Comparison of ENCODE assay signal across 8 cellular contexts in genomic region chr1:61081637-61082335, GRCh38. TPM values are rescaled to one million over a fixed set of nuclear protein-coding genes. Genes with fewer than 3 reads are reported as not detected.
DNase-seq lines count a peak whose midpoint lies in the region; ATAC-seq, FAIRE-seq and TF ChIP-seq lines count a peak whose summit lies in the region.

No MANE protein-coding gene starts in this region.

- whole genome bisulfite sequencing in hepatocyte (ENCODE audit: low lambda C conversion rate, missing lambda C conversion rate): under 1% methylated on average over 23 of the region's 47 CpGs
- WGBS in psoas muscle, 3 donors: 0 to 3% (median 1%) methylated on average over 40 to 47 of the region's 47 CpGs

- H3K4me1 ChIP-seq in hepatocyte (ENCODE audit: insufficient read depth) (peaks cover 28% of the 10 kb centered on the region), psoas muscle (peaks cover 38% of the 10 kb centered on the region)

- ATAC-seq in Right ventricle myocardium inferior: no peak
- peak; percentile 13 for ATAC-seq in SK-N-SH treated with all-trans-retinoic acid at 6 μM for 48 hours
- ATAC-seq in psoas muscle: peak; percentile 5 to 15 (median 12)
- no peak for ATAC-seq in GM18519 (IDR thresholded peaks at IDR 0.05; ENCODE audit: low FRiP score, unreplicated experiment)

- DNase-seq in Right ventricle myocardium inferior (ENCODE audit: missing footprints) (peak; percentile 71), cardiac septum (ENCODE audit: low spot score) (no peak), amygdala (lab: John Stamatoyannopoulos, UW) (peak in 32 of 56 donors; percentile 20 to 82 (median 58)), hepatocyte (ENCODE audit: low spot score) (peak; percentile 61), psoas muscle (peak; percentile 54 to 66), GM19239 (ENCODE audit: insufficient read length, low spot score) (no peak)

- no peaks in the 10 kb centered on the region for H3K36me3 ChIP-seq in hepatocyte (replicated peaks; ENCODE audit: insufficient read depth, low read depth)
- H3K36me3 ChIP-seq in psoas muscle (ENCODE audit: insufficient read depth in 1 of 2, low read depth in 1 of 2): no peaks in the 10 kb centered on the region

- no peaks in the 10 kb centered on the region for H3K27me3 ChIP-seq in hepatocyte
- no peaks in the 10 kb centered on the region for H3K27me3 ChIP-seq in psoas muscle (ENCODE audit: insufficient read depth in 3 of 3, low read length in 2 of 3)

- peak overlapping the region; percentile 77 for H3K4me2 ChIP-seq in hepatocyte

- H3K4me3 ChIP-seq in hepatocyte (peak overlapping the region; percentile 63), psoas muscle (peak overlapping the region; percentile 90)

- intact Hi-C loops in Right ventricle myocardium inferior (cut with DNase I): loop anchor here (2.0 to 5.0 kb wide), 6 partner anchors 31 to 371 kb away; no protein-coding TSS in a partner anchor
- intact Hi-C loops in cardiac septum (cut with DNase I): loop anchor here (1.0 to 5.0 kb wide), 3 partner anchors 101 to 257 kb away; no protein-coding TSS in a partner anchor
- intact Hi-C loops in psoas muscle (cut with DNase I): loop anchor here (5.0 to 10.0 kb wide), 4 partner anchors 101 to 253 kb away; no protein-coding TSS in a partner anchor

- no peaks in the 10 kb centered on the region for H3K9me2 ChIP-seq in hepatocyte (replicated peaks; ENCODE audit: insufficient read depth)

- no peak for FAIRE-seq in GM19239 (lab: Jason Lieb, UNC)

- H4K20me1 ChIP-seq in hepatocyte (ENCODE audit: insufficient read depth, poor library complexity, severe bottlenecking): no peaks in the 10 kb centered on the region

- H2AFZ ChIP-seq in hepatocyte: peak overlapping the region; percentile 45

- H3K27ac ChIP-seq in hepatocyte (peak overlapping the region; percentile 84), psoas muscle (peak overlapping the region; percentile 97)

- H3K79me2 ChIP-seq in hepatocyte: peaks cover 37% of the 10 kb centered on the region

- H3K9me3 ChIP-seq in hepatocyte (ENCODE audit: low read depth) (no peaks in the 10 kb centered on the region), psoas muscle (no peaks in the 10 kb centered on the region)

- TF ChIP-seq CTCF in hepatocyte (IDR thresholded peaks at IDR 0.05; ENCODE audit: poor library complexity) (no peak), psoas muscle (IDR thresholded peaks at IDR 0.05) (no peak)

TF ChIP-seq in SK-N-SH treated with all-trans-retinoic acid at 6 μM for 48 hours, 23 proteins besides CTCF, POLR2A, EP300 and RAD21:
- TF ChIP-seq ZNF565 (CRISPR knock-in tag; conservative IDR thresholded peaks at IDR 0.05; ENCODE audit: low read depth) (no peak), ISL1 (CRISPR knock-in tag; IDR thresholded peaks at IDR 0.05) (no peak), ARNTL (CRISPR knock-in tag; IDR thresholded peaks at IDR 0.05; ENCODE audit: borderline replicate concordance, low read depth) (no peak), ZFP3 (CRISPR knock-in tag; IDR thresholded peaks at IDR 0.05) (no peak), PATZ1 (CRISPR knock-in tag; IDR thresholded peaks at IDR 0.05; ENCODE audit: borderline replicate concordance) (no peak), TCF4 (CRISPR knock-in tag; IDR thresholded peaks at IDR 0.05; ENCODE audit: borderline replicate concordance) (no peak), CSRNP3 (CRISPR knock-in tag; IDR thresholded peaks at IDR 0.05) (no peak), PPARA (CRISPR knock-in tag; IDR thresholded peaks at IDR 0.05; ENCODE audit: borderline replicate concordance) (no peak), ZFP30 (CRISPR knock-in tag; IDR thresholded peaks at IDR 0.05) (no peak), TOX (CRISPR knock-in tag; IDR thresholded peaks at IDR 0.05; ENCODE audit: borderline replicate concordance) (no peak), ZNF8 (CRISPR knock-in tag; IDR thresholded peaks at IDR 0.05) (no peak), TSHZ2 (CRISPR knock-in tag; IDR thresholded peaks at IDR 0.05) (no peak), BACH2 (CRISPR knock-in tag; IDR thresholded peaks at IDR 0.05; ENCODE audit: borderline replicate concordance) (no peak), ZC3H10 (CRISPR knock-in tag; IDR thresholded peaks at IDR 0.05) (no peak), ZNF70 (CRISPR knock-in tag; IDR thresholded peaks at IDR 0.05) (no peak), CSDC2 (CRISPR knock-in tag; IDR thresholded peaks at IDR 0.05) (no peak), GLIS3 (CRISPR knock-in tag; IDR thresholded peaks at IDR 0.05) (no peak), POU6F1 (CRISPR knock-in tag; IDR thresholded peaks at IDR 0.05; ENCODE audit: borderline replicate concordance, low read depth) (no peak)

RNA-seq across cellular contexts. Expression of gene NFIA, which starts 0.6 kb away (rescaled TPM):
- total RNA-seq in Right ventricle myocardium inferior: 97.6 TPM
- total RNA-seq in cardiac septum: 78.6 TPM
- 15.1 and 18.1 TPM in 2 replicates for total RNA-seq in hepatocyte
- 12.6 and 18.2 TPM in 2 replicates for polyA plus RNA-seq in hepatocyte
- total RNA-seq in psoas muscle: 10 to 100 TPM; 30.6 to 42.7 (median 42.3) TPM
- polyA plus RNA-seq in psoas muscle: 10 to 100 TPM in 1 of 3 donors, 1 to 10 TPM in 2; 4.0 to 11.7 (median 4.2) TPM

Comparison
In these comparisons a context has a peak if more than half of its experiments do, and no peak if none do; other contexts are left out.
1. DNase-seq: peak in Right ventricle myocardium inferior (single experiment), amygdala (32 of 56), hepatocyte (single experiment) and psoas muscle (2 of 2); none in cardiac septum (single experiment) and GM19239 (single experiment).
2. ATAC-seq: peak in SK-N-SH treated with all-trans-retinoic acid at 6 μM for 48 hours (single experiment) and psoas muscle (4 of 4); none in Right ventricle myocardium inferior (single experiment) and GM18519 (single experiment).